Comparison of ENCODE assay signal across 9 cellular contexts in genomic region chr7:99855236-99855635, GRCh38. TPM values are rescaled to one million over a fixed set of nuclear protein-coding genes. Genes with fewer than 3 reads are reported as not detected.
"Had no signal": no experiment of that assay in that cellular context is flagged by ENCODE, and none has a peak within 500 bp of the region (broad histone marks: within the 10 kb centered on the region; RNA-seq: fewer than 3 reads in every experiment).

No MANE protein-coding gene starts in this region.

- DNase-seq: GDM1, GF-D8 had no signal

- H3K4me3 ChIP-seq: GM12878 had no signal

- FAIRE-seq: G401.6, GM12878, GM12891, GM12892, GM18507, GM19239 had no signal

- ATAC-seq: GM12878 had no signal

RNA-seq across cellular contexts. Expression of gene OR2AE1, which starts 21.6 kb away (rescaled TPM):
- total RNA-seq: G401 had no signal

RNA-seq across cellular contexts. Expression of gene CYP3A43, which starts 27.4 kb away (rescaled TPM):
- total RNA-seq: G401, GM12878 had no signal
